10 cellular contexts compared by ENCODE assay signal in the genomic region with DNA sequence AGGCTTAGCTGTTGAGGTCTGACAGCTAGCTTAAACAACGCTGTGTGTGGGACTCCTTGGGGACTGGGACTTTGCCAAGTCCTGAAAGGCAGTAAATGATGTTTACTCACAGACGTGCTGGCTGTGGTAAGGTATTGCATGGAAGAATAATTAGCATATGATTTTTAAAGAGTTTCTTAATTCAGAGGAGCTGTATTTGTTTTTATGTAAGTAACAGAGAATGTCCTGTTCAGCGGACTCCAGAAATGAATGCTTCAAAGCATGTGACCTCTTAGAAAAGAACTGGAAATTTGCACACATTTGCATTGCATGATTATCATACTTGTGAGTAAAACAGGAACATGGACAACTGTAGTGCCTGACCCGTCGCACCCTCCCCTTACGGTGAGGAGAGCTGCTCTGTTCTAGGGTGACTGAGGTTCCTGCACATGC.
DNase-seq lines count a peak whose midpoint lies in the region; ATAC-seq, FAIRE-seq and TF ChIP-seq lines count a peak whose summit lies in the region.
"Had no signal": no experiment of that assay in that cellular context is flagged by ENCODE, and none has a peak within 500 bp of the region (broad histone marks: within the 10 kb centered on the region; RNA-seq: fewer than 3 reads in every experiment).

No MANE protein-coding gene starts in this region.

- intact Hi-C loops in HepG2 (cut with micrococcal nuclease; ENCODE audit: unreplicated experiment) = no loop called here

- WGBS in small intestine, 3 donors = 42 to 56% (median 46%) methylated on average over 6 of the region's 6 CpGs
- 33% methylated on average over 4 of the region's 6 CpGs for WGBS in HepG2 (ENCODE audit: low lambda C conversion rate)

- H3K27me3 ChIP-seq in small intestine (ENCODE audit: control insufficient read depth in 2 of 2, insufficient read depth in 2 of 2, low read length in 2 of 2) (no peaks in the 10 kb centered on the region), HepG2 (ENCODE audit: control insufficient read depth in 1 of 2, insufficient read depth in 2 of 2, low read length in 2 of 2) (no peaks in the 10 kb centered on the region)

- POLR2A ChIA-PET in HepG2 (lab: Yijun Ruan, JAX) = no interaction called here

- H3K4me3 ChIP-seq in fibroblast of mammary gland (ENCODE audit: control insufficient read depth, low read depth, low read length) (no peak overlapping the region), small intestine (ENCODE audit: low read depth in 1 of 2, low read length in 2 of 2) (no peak overlapping the region), HepG2 (replicated peaks in 1 of 3; ENCODE audit: insufficient read depth in 1 of 3, low read depth in 2 of 3, low read length in 3 of 3) (no peak overlapping the region)

- TF ChIP-seq RAD21 in HepG2 (CRISPR knock-in tag; IDR thresholded peaks at IDR 0.05) = no peak

- no peaks in the 10 kb centered on the region for H3K79me2 ChIP-seq in HepG2 (ENCODE audit: insufficient read depth, low read length)

- H3K36me3 ChIP-seq in small intestine (ENCODE audit: control insufficient read depth in 2 of 2, insufficient read depth in 2 of 2, low read length in 2 of 2) = no peaks in the 10 kb centered on the region
- H3K36me3 ChIP-seq in HepG2 (replicated peaks in 1 of 2; ENCODE audit: control insufficient read depth in 1 of 2, insufficient read depth in 2 of 2, low read length in 2 of 2) = no peaks in the 10 kb centered on the region

- no peaks in the 10 kb centered on the region for H4K20me1 ChIP-seq in HepG2 (ENCODE audit: insufficient read depth, low read length)

- CTCF ChIA-PET in HepG2 (lab: Yijun Ruan, JAX; ENCODE audit: low intra/inter-chr PET ratio, low total read pairs) = no interaction called here

- TF ChIP-seq EP300 in HepG2 (IDR thresholded peaks at IDR 0.05; ENCODE audit: low read depth in 2 of 2, low read length in 2 of 2) (no peak), HepG2 (CRISPR knock-in tag; IDR thresholded peaks at IDR 0.05; ENCODE audit: borderline replicate concordance) (no peak)

- H3K9ac ChIP-seq in HepG2 (ENCODE audit: insufficient read depth, low read depth, low read length) = no peak overlapping the region

- no peak overlapping the region for H3K4me2 ChIP-seq in HepG2 (ENCODE audit: low read depth, low read length)

- TF ChIP-seq CTCF in fibroblast of mammary gland (conservative IDR thresholded peaks at IDR 0.05; ENCODE audit: control insufficient read depth, insufficient read depth, low read depth, low read length) = no peak
- TF ChIP-seq CTCF in HepG2 (CRISPR knock-in tag; IDR thresholded peaks at IDR 0.05) = no peak

- DNase-seq in LHCN-M2 (ENCODE audit: low read depth) (peak; percentile 11), NCI-H526 treated with DMSO at 0.1 percent for 48 hours (lab: John Stamatoyannopoulos, UW) (peak; percentile 93), fibroblast of mammary gland (ENCODE audit: low read depth) (peak; percentile 51), small intestine (peak; percentile 18), HepG2 (ENCODE audit: low spot score) (no peak), NCI-H146 treated with DMSO at 0.1 percent for 48 hours (lab: John Stamatoyannopoulos, UW; ENCODE audit: unreplicated experiment) (no peak)
- DNase-seq: activated CD8-positive, alpha-beta memory T cell treated with anti-CD3 and anti-CD28 coated beads for 24 hours; stimulated activated CD4-positive, alpha-beta T cell treated with anti-CD3 and anti-CD28 coated beads, Interleukin-4, amount 100 ng/mL, for 4 hours had no signal

- BruUV-seq in HepG2 (replicated peaks; lab: Mats Ljungman, UMichigan) = no TSS peak

- in situ Hi-C loops in HepG2 (cut with HindIII; ENCODE audit: extremely low pct_ligation_motif_present, low pct_unique_long_range_greater_than_20kb) = no loop called here

- H3K4me1 ChIP-seq in small intestine (ENCODE audit: control insufficient read depth in 2 of 2, insufficient read depth in 1 of 2, low read depth in 1 of 2, low read length in 1 of 2) (no peaks in the 10 kb centered on the region), HepG2 (ENCODE audit: insufficient read depth, low read length) (no peaks in the 10 kb centered on the region)

- H2AFZ ChIP-seq in HepG2 (ENCODE audit: low read length) = no peak overlapping the region

- TF ChIP-seq POLR2A in HepG2 (IDR thresholded peaks at IDR 0.05; ENCODE audit: insufficient read depth in 1 of 2, low read depth in 2 of 2, low read length in 2 of 2) = no peak

- FAIRE-seq in small intestine (lab: Jason Lieb, UNC) = no peak
- FAIRE-seq in HepG2 (lab: Jason Lieb, UNC) = no peak
- FAIRE-seq: D721Med had no signal

- ATAC-seq in HepG2 = no peak
- ATAC-seq in esophagus mucosa = no peak

- H3K9me3 ChIP-seq in small intestine (ENCODE audit: control insufficient read depth, low read depth) (no peaks in the 10 kb centered on the region), HepG2 (ENCODE audit: low read length) (no peaks in the 10 kb centered on the region)

- H3K27ac ChIP-seq in small intestine (ENCODE audit: low read depth in 1 of 2, low read length in 1 of 2) (peak overlapping the region in 1 of 2 donors; percentile 32), HepG2 (ENCODE audit: extremely low read length, insufficient read depth, low read length) (no peak overlapping the region)

TF ChIP-seq in HepG2, 621 proteins besides CTCF, POLR2A, EP300 and RAD21:
- TF ChIP-seq, protein P1, sequence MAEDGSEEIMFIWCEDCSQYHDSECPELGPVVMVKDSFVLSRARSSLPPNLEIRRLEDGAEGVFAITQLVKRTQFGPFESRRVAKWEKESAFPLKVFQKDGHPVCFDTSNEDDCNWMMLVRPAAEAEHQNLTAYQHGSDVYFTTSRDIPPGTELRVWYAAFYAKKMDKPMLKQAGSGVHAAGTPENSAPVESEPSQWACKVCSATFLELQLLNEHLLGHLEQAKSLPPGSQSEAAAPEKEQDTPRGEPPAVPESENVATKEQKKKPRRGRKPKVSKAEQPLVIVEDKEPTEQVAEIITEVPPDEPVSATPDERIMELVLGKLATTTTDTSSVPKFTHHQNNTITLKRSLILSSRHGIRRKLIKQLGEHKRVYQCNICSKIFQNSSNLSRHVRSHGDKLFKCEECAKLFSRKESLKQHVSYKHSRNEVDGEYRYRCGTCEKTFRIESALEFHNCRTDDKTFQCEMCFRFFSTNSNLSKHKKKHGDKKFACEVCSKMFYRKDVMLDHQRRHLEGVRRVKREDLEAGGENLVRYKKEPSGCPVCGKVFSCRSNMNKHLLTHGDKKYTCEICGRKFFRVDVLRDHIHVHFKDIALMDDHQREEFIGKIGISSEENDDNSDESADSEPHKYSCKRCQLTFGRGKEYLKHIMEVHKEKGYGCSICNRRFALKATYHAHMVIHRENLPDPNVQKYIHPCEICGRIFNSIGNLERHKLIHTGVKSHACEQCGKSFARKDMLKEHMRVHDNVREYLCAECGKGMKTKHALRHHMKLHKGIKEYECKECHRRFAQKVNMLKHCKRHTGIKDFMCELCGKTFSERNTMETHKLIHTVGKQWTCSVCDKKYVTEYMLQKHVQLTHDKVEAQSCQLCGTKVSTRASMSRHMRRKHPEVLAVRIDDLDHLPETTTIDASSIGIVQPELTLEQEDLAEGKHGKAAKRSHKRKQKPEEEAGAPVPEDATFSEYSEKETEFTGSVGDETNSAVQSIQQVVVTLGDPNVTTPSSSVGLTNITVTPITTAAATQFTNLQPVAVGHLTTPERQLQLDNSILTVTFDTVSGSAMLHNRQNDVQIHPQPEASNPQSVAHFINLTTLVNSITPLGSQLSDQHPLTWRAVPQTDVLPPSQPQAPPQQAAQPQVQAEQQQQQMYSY (CRISPR knock-in tag; IDR thresholded peaks at IDR 0.05) = no peak
- no peak for TF ChIP-seq NFATC3 (CRISPR knock-in tag; IDR thresholded peaks at IDR 0.05)
- no peak for TF ChIP-seq HNRNPK (IDR thresholded peaks at IDR 0.05; ENCODE audit: low read depth, low read length, poor library complexity, severe bottlenecking)
- TF ChIP-seq ZNF75D (CRISPR knock-in tag; IDR thresholded peaks at IDR 0.05; ENCODE audit: borderline replicate concordance) = no peak
- no peak for TF ChIP-seq NFIC (IDR thresholded peaks at IDR 0.05; ENCODE audit: low read length)
- TF ChIP-seq HNRNPLL (IDR thresholded peaks at IDR 0.05; ENCODE audit: low read depth, low read length, poor library complexity, severe bottlenecking) = no peak
- TF ChIP-seq, protein P2, sequence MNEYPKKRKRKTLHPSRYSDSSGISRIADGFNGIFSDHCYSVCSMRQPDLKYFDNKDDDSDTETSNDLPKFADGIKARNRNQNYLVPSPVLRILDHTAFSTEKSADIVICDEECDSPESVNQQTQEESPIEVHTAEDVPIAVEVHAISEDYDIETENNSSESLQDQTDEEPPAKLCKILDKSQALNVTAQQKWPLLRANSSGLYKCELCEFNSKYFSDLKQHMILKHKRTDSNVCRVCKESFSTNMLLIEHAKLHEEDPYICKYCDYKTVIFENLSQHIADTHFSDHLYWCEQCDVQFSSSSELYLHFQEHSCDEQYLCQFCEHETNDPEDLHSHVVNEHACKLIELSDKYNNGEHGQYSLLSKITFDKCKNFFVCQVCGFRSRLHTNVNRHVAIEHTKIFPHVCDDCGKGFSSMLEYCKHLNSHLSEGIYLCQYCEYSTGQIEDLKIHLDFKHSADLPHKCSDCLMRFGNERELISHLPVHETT (CRISPR knock-in tag; conservative IDR thresholded peaks at IDR 0.05) = no peak
- TF ChIP-seq, protein P3, sequence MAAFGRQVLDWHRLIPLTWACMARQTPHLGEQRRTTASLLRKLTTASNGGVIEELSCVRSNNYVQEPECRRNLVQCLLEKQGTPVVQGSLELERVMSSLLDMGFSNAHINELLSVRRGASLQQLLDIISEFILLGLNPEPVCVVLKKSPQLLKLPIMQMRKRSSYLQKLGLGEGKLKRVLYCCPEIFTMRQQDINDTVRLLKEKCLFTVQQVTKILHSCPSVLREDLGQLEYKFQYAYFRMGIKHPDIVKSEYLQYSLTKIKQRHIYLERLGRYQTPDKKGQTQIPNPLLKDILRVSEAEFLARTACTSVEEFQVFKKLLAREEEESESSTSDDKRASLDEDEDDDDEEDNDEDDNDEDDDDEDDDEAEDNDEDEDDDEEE (CRISPR knock-in tag; IDR thresholded peaks at IDR 0.05) = no peak
- no peak for TF ChIP-seq SAFB2 (CRISPR knock-in tag; IDR thresholded peaks at IDR 0.05; ENCODE audit: borderline replicate concordance, low read depth)

Comparison
In these comparisons a context has a peak if more than half of its experiments do, and no peak if none do; other contexts are left out.
1. DNase-seq: peak in LHCN-M2 (single experiment), NCI-H526 treated with DMSO at 0.1 percent for 48 hours (single experiment), fibroblast of mammary gland (single experiment) and small intestine (single experiment); none in HepG2 (single experiment) and NCI-H146 treated with DMSO at 0.1 percent for 48 hours (single experiment).